1 cellular context compared by ENCODE assay signal in genomic region chrX:21839334-21840198, GRCh38.
TF ChIP-seq lines count a peak whose summit lies in the region.

MBTPS2 (plus strand) TSS chrX:21839617; CDS start chrX:21839735, 118 bp downstream.

TF ChIP-seq in HepG2, 621 proteins besides CTCF, POLR2A, EP300 and RAD21 (continued from another document and continues in another):
- TF ChIP-seq ZNF142 (CRISPR knock-in tag; IDR thresholded peaks at IDR 0.05) (peak; percentile 68; the same call in 1 of the 2 replicates), SP4 (CRISPR knock-in tag; IDR thresholded peaks at IDR 0.05) (no peak), GFI1 (CRISPR knock-in tag; IDR thresholded peaks at IDR 0.05; ENCODE audit: borderline replicate concordance) (peak; percentile 71), TRIM24 (CRISPR knock-in tag; IDR thresholded peaks at IDR 0.05) (no peak), GLMP (CRISPR knock-in tag; IDR thresholded peaks at IDR 0.05; ENCODE audit: borderline replicate concordance) (no peak), ZHX1 (CRISPR knock-in tag; IDR thresholded peaks at IDR 0.05; ENCODE audit: low read depth) (peak; percentile 29; the same call in 1 of the 2 replicates), ATF7-NPFF (CRISPR knock-in tag; IDR thresholded peaks at IDR 0.05; ENCODE audit: low read depth) (0 out of 2 replicates have a peak, but pooled peaks have one; percentile 74), HDAC1 (CRISPR knock-in tag; IDR thresholded peaks at IDR 0.05) (peak; percentile 75), KAT8 (CRISPR knock-in tag; IDR thresholded peaks at IDR 0.05) (peak; percentile 96), ZNF143 (CRISPR knock-in tag; IDR thresholded peaks at IDR 0.05) (no peak), NR2F2 (IDR thresholded peaks at IDR 0.05; ENCODE audit: borderline replicate concordance, low read depth) (no peak), MTF2 (CRISPR knock-in tag; IDR thresholded peaks at IDR 0.05; ENCODE audit: borderline replicate concordance) (0 out of 2 replicates have a peak, but pooled peaks have one; percentile 25), ZNF780A (CRISPR knock-in tag; IDR thresholded peaks at IDR 0.05) (0 out of 2 replicates have a peak, but pooled peaks have one; percentile 44), LCORL (IDR thresholded peaks at IDR 0.05) (peak; percentile 73; the same call in 1 of the 2 replicates), LCORL (CRISPR knock-in tag; IDR thresholded peaks at IDR 0.05) (no peak), NR2C2 (CRISPR knock-in tag; IDR thresholded peaks at IDR 0.05; ENCODE audit: borderline replicate concordance) (peak; percentile 48), KDM5B (CRISPR knock-in tag; IDR thresholded peaks at IDR 0.05; ENCODE audit: borderline replicate concordance) (peak; percentile 77; the same call in 1 of the 2 replicates), HCFC1 (IDR thresholded peaks at IDR 0.05; ENCODE audit: low read depth, low read length) (peak; percentile 64), ZSCAN12 (CRISPR knock-in tag; IDR thresholded peaks at IDR 0.05) (no peak), ETV5 (CRISPR knock-in tag; IDR thresholded peaks at IDR 0.05; ENCODE audit: borderline replicate concordance) (peak; percentile 51), IRF2 (CRISPR knock-in tag; IDR thresholded peaks at IDR 0.05) (peak; percentile 58; the same call in 1 of the 2 replicates), SALL2 (CRISPR knock-in tag; IDR thresholded peaks at IDR 0.05) (peak; percentile 74; the same call in 1 of the 2 replicates), E2F1 (CRISPR knock-in tag; IDR thresholded peaks at IDR 0.05) (peak; percentile 66; the same call in 1 of the 2 replicates), CCDC6 (CRISPR knock-in tag; IDR thresholded peaks at IDR 0.05) (peak; percentile 84), ZNF101 (CRISPR knock-in tag; IDR thresholded peaks at IDR 0.05; ENCODE audit: borderline replicate concordance, low read depth) (no peak), MIER3 (CRISPR knock-in tag; IDR thresholded peaks at IDR 0.05; ENCODE audit: borderline replicate concordance) (peak; percentile 45; the same call in 1 of the 2 replicates), CBX1 (IDR thresholded peaks at IDR 0.05; ENCODE audit: low read depth) (peak; percentile 58), ZBTB7B (CRISPR knock-in tag; IDR thresholded peaks at IDR 0.05) (peak; percentile 45; the same call in 1 of the 2 replicates), RELA (CRISPR knock-in tag; IDR thresholded peaks at IDR 0.05) (0 out of 2 replicates have a peak, but pooled peaks have one; percentile 17), MXD3 (CRISPR knock-in tag; IDR thresholded peaks at IDR 0.05) (peak; percentile 80), ZNF891 (CRISPR knock-in tag; IDR thresholded peaks at IDR 0.05) (peak; percentile 69; the same call in 1 of the 2 replicates), PAF1 (CRISPR knock-in tag; IDR thresholded peaks at IDR 0.05) (no peak), ZBTB1 (CRISPR knock-in tag; IDR thresholded peaks at IDR 0.05; ENCODE audit: borderline replicate concordance) (no peak), TIGD3 (CRISPR knock-in tag; IDR thresholded peaks at IDR 0.05; ENCODE audit: borderline replicate concordance) (no peak), CHD2 (IDR thresholded peaks at IDR 0.05; ENCODE audit: low read depth, low read length) (no peak), ZNF205 (CRISPR knock-in tag; IDR thresholded peaks at IDR 0.05) (peak; percentile 69; the same call in 1 of the 2 replicates), SKI (IDR thresholded peaks at IDR 0.05; ENCODE audit: partially characterized antibody) (peak; percentile 36), TBX2 (CRISPR knock-in tag; IDR thresholded peaks at IDR 0.05; ENCODE audit: borderline replicate concordance) (peak; percentile 60), SNRNP70 (IDR thresholded peaks at IDR 0.05; ENCODE audit: low read depth, low read length) (no peak), PHF20 (CRISPR knock-in tag; IDR thresholded peaks at IDR 0.05) (peak; percentile 85), REL (CRISPR knock-in tag; conservative IDR thresholded peaks at IDR 0.05) (no peak)
- TF ChIP-seq, protein P1, sequence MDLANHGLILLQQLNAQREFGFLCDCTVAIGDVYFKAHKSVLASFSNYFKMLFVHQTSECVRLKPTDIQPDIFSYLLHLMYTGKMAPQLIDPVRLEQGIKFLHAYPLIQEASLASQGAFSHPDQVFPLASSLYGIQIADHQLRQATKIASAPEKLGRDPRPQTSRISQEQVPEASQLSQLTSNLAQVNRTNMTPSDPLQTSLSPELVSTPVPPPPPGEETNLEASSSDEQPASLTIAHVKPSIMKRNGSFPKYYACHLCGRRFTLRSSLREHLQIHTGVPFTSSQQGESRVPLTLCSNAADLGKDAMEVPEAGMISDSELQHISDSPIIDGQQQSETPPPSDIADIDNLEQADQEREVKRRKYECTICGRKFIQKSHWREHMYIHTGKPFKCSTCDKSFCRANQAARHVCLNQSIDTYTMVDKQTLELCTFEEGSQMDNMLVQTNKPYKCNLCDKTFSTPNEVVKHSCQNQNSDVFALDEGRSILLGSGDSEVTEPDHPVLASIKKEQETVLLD (CRISPR knock-in tag; IDR thresholded peaks at IDR 0.05; ENCODE audit: low read depth) = no peak
- TF ChIP-seq, protein P2, sequence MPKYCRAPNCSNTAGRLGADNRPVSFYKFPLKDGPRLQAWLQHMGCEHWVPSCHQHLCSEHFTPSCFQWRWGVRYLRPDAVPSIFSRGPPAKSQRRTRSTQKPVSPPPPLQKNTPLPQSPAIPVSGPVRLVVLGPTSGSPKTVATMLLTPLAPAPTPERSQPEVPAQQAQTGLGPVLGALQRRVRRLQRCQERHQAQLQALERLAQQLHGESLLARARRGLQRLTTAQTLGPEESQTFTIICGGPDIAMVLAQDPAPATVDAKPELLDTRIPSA (CRISPR knock-in tag; IDR thresholded peaks at IDR 0.05; ENCODE audit: borderline replicate concordance) = no peak
- TF ChIP-seq, protein P3, sequence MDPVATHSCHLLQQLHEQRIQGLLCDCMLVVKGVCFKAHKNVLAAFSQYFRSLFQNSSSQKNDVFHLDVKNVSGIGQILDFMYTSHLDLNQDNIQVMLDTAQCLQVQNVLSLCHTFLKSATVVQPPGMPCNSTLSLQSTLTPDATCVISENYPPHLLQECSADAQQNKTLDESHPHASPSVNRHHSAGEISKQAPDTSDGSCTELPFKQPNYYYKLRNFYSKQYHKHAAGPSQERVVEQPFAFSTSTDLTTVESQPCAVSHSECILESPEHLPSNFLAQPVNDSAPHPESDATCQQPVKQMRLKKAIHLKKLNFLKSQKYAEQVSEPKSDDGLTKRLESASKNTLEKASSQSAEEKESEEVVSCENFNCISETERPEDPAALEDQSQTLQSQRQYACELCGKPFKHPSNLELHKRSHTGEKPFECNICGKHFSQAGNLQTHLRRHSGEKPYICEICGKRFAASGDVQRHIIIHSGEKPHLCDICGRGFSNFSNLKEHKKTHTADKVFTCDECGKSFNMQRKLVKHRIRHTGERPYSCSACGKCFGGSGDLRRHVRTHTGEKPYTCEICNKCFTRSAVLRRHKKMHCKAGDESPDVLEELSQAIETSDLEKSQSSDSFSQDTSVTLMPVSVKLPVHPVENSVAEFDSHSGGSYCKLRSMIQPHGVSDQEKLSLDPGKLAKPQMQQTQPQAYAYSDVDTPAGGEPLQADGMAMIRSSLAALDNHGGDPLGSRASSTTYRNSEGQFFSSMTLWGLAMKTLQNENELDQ (CRISPR knock-in tag; IDR thresholded peaks at IDR 0.05; ENCODE audit: borderline replicate concordance) = no peak
- TF ChIP-seq, protein P4, sequence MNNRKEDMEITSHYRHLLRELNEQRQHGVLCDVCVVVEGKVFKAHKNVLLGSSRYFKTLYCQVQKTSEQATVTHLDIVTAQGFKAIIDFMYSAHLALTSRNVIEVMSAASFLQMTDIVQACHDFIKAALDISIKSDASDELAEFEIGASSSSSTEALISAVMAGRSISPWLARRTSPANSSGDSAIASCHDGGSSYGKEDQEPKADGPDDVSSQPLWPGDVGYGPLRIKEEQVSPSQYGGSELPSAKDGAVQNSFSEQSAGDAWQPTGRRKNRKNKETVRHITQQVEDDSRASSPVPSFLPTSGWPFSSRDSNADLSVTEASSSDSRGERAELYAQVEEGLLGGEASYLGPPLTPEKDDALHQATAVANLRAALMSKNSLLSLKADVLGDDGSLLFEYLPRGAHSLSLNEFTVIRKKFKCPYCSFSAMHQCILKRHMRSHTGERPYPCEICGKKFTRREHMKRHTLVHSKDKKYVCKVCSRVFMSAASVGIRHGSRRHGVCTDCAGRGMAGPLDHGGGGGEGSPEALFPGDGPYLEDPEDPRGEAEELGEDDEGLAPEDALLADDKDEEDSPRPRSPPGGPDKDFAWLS (CRISPR knock-in tag; IDR thresholded peaks at IDR 0.05; ENCODE audit: borderline replicate concordance) = no peak
